Comparison of ENCODE assay signal across 1 cellular context in the genomic region with DNA sequence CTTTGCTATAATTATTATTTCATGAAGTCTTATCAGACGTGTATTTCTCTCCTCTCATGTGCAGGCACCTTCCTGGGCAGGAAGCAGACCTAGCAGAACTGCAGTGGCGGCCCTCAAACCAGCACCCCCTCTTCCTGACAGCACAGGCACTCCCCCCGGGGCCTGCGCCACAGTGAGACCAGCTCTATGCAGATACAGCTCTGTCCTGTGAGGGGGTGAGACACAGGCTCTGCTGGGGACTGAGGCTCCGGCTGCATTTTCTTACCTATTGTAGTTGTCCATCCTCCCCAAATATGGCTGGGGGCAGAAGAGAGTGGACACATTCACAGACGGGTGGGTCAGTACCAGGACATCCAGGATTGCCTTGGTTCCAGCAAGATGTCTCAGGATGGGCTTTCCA.
TF ChIP-seq lines count a peak whose summit lies in the region.

No MANE protein-coding gene starts in this region.

TF ChIP-seq in SK-N-SH, 30 proteins besides CTCF, POLR2A, EP300 and RAD21:
- TF ChIP-seq, protein P1, sequence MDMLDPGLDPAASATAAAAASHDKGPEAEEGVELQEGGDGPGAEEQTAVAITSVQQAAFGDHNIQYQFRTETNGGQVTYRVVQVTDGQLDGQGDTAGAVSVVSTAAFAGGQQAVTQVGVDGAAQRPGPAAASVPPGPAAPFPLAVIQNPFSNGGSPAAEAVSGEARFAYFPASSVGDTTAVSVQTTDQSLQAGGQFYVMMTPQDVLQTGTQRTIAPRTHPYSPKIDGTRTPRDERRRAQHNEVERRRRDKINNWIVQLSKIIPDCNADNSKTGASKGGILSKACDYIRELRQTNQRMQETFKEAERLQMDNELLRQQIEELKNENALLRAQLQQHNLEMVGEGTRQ (IDR thresholded peaks at IDR 0.05; ENCODE audit: borderline replicate concordance, low read depth, low read length) = no peak
- TF ChIP-seq TAF1 (IDR thresholded peaks at IDR 0.05; ENCODE audit: borderline replicate concordance, low read depth, low read length) (no peak), RFX5 (IDR thresholded peaks at IDR 0.05; ENCODE audit: low read length) (no peak), POLR2AphosphoS5 (IDR thresholded peaks at IDR 0.05; ENCODE audit: low read depth, low read length) (no peak), TCF12 (IDR thresholded peaks at IDR 0.05) (no peak), MAX (IDR thresholded peaks at IDR 0.05; ENCODE audit: low read depth) (no peak), RCOR1 (IDR thresholded peaks at IDR 0.05; ENCODE audit: low read length) (no peak), MXI1 (IDR thresholded peaks at IDR 0.05; ENCODE audit: low read depth, low read length) (no peak), FOXM1 (IDR thresholded peaks at IDR 0.05; ENCODE audit: low read depth) (no peak), ZBTB33 (IDR thresholded peaks at IDR 0.05; ENCODE audit: borderline replicate concordance, low read depth) (no peak), SMC3 (IDR thresholded peaks at IDR 0.05; ENCODE audit: low read depth, low read length) (no peak)
- TF ChIP-seq, protein P2, sequence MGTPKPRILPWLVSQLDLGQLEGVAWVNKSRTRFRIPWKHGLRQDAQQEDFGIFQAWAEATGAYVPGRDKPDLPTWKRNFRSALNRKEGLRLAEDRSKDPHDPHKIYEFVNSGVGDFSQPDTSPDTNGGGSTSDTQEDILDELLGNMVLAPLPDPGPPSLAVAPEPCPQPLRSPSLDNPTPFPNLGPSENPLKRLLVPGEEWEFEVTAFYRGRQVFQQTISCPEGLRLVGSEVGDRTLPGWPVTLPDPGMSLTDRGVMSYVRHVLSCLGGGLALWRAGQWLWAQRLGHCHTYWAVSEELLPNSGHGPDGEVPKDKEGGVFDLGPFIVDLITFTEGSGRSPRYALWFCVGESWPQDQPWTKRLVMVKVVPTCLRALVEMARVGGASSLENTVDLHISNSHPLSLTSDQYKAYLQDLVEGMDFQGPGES (IDR thresholded peaks at IDR 0.05; ENCODE audit: low read depth, low read length) = no peak
- TF ChIP-seq, protein P3, sequence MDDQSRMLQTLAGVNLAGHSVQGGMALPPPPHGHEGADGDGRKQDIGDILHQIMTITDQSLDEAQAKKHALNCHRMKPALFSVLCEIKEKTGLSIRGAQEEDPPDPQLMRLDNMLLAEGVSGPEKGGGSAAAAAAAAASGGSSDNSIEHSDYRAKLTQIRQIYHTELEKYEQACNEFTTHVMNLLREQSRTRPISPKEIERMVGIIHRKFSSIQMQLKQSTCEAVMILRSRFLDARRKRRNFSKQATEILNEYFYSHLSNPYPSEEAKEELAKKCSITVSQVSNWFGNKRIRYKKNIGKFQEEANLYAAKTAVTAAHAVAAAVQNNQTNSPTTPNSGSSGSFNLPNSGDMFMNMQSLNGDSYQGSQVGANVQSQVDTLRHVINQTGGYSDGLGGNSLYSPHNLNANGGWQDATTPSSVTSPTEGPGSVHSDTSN (IDR thresholded peaks at IDR 0.05) = no peak
